ENCODE assay signal across 8 cellular contexts in the genomic region with DNA sequence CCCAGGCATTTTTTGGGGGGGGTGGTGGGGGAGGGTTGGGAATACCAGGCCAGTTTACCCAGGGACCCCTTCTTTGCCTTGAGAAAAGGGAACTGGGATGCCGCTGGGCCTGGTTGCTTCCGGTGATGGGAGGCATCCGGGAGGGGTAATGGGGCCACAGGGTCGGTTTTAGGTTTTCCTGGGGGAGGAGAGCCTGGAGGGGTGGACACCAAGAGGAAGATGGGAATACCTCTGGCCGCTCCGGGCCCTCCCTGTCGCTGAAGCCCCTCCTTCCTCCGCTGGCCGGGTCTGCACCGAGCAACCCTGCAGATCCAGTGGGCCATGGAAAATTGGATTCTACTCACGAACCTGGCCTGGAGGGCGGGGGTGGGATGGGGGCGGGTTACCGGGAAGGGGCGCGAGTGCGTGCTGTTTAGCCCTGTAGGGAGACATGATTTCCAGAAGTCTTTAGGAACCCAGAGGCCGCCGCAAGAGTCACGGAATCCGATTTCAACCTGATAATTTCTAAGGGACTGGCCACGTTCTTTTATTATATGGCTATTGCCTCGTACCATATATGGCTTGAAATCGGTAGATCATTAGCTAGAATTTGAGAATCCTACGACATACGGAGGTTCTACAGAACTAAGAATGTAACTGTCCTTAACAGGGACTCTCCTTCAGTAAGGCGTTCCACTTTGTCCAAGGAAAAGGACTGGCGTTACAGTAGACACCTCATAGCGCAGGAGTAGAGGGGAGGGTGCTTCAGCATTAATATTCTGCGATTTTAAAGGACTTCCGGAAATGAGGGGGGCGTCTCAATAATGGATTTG. TPM values are rescaled to one million over a fixed set of nuclear protein-coding genes. Genes with fewer than 3 reads are reported as not detected.
DNase-seq lines count a peak whose midpoint lies in the region; ATAC-seq and TF ChIP-seq lines count a peak whose summit lies in the region.

No MANE protein-coding gene starts in this region.

- H3K27me3 Mint-ChIP-seq in naive B cell: no peaks in the 10 kb centered on the region

- H3K4me3 ChIP-seq in fibroblast of lung (replicated peaks in 1 of 4; ENCODE audit: control extremely low read depth in 1 of 4, insufficient read depth in 1 of 4, low read depth in 3 of 4, low read length in 4 of 4): peak overlapping the region; percentile 66 to 94 (median 86)
- H3K4me3 ChIP-seq in transverse colon: peak overlapping the region; percentile 82 to 100 (median 94)

- TF ChIP-seq CTCF in fibroblast of lung (conservative IDR thresholded peaks at IDR 0.05 in 1 of 2, IDR thresholded peaks at IDR 0.05 in 1 of 2; ENCODE audit: low read depth in 1 of 2, low read length in 2 of 2) (no peak), transverse colon (IDR thresholded peaks at IDR 0.05) (no peak)

- in situ Hi-C loops in transverse colon (cut with MboI; ENCODE audit: low pct_ligation_motif_present in 1 of 4, low pct_unique_long_range_greater_than_20kb in 1 of 4, low sequenced_read_pairs in 3 of 4): no loop called here

- no peaks in the 10 kb centered on the region for H3K9me3 Mint-ChIP-seq in naive B cell

- TF ChIP-seq EP300 in transverse colon (IDR thresholded peaks at IDR 0.05; ENCODE audit: low read depth): no peak

- TF ChIP-seq POLR2A in transverse colon (IDR thresholded peaks at IDR 0.05): no peak

- H3K4me3 Mint-ChIP-seq in naive B cell: peak overlapping the region; percentile 67 to 93 (median 85)

- peak overlapping the region; percentile 87 for H3K27ac ChIP-seq in KOPT-K1 (ENCODE audit: low read depth, low read length, poor library complexity, severe bottlenecking)
- peak overlapping the region; percentile 93 for H3K27ac ChIP-seq in fibroblast of lung (ENCODE audit: insufficient read depth, low read length)
- peak overlapping the region; percentile 97 to 99 (median 98) for H3K27ac ChIP-seq in transverse colon

- ATAC-seq in naive B cell (ENCODE audit: low read depth in 2 of 2) (no peak), HG03095 (IDR thresholded peaks at IDR 0.05; ENCODE audit: unreplicated experiment) (no peak)

- H3K4me1 Mint-ChIP-seq in naive B cell: peaks cover 28 to 49% (median 34%) of the 10 kb centered on the region in 3 donors

- H3K36me3 ChIP-seq in KOPT-K1 (ENCODE audit: insufficient read depth, low read length): peaks cover 36% of the 10 kb centered on the region
- H3K36me3 ChIP-seq in fibroblast of lung (ENCODE audit: control insufficient read depth, insufficient read depth, low read length): no peaks in the 10 kb centered on the region
- H3K36me3 ChIP-seq in transverse colon: no peaks in the 10 kb centered on the region

- peaks cover 4% of the 10 kb centered on the region for H4K20me1 ChIP-seq in fibroblast of lung (ENCODE audit: control insufficient read depth, extremely low read depth, insufficient read depth, low read length)

- intact Hi-C loops in transverse colon (cut with DNase I; ENCODE audit: low total_unique reads): no loop called here

- H3K9ac ChIP-seq in fibroblast of lung (ENCODE audit: insufficient read depth, low read length): peak overlapping the region; percentile 96

- WGBS in transverse colon (ENCODE audit: low coverage in 1 of 2), 2 donors: 0 to 1% methylated on average over 8 to 30 of the region's 32 CpGs

- H3K36me3 Mint-ChIP-seq in naive B cell: no peaks in the 10 kb centered on the region

- peak overlapping the region; percentile 45 to 95 (median 78) for H3K27ac Mint-ChIP-seq in naive B cell

- no peak overlapping the region for H2AFZ ChIP-seq in fibroblast of lung (ENCODE audit: low read length)

- H3K4me2 ChIP-seq in fibroblast of lung (ENCODE audit: extremely low read depth, insufficient read depth, low read length): peak overlapping the region; percentile 84

- DNase-seq in NCI-H2081 (lab: John Stamatoyannopoulos, UW) (peak; percentile 11 to 38), NCI-H2081 treated with DMSO at 0.1 percent for 48 hours (lab: John Stamatoyannopoulos, UW) (no peak), fibroblast of lung (ENCODE audit: low read depth in 2 of 2) (peak; percentile 31 to 39), naive B cell (no peak), transverse colon (peak; percentile 37)
- peak; percentile 13 to 24 for DNase-seq in activated CD4-positive, alpha-beta T cell treated with anti-CD3 and anti-CD28 coated beads, Interleukin-2, amount 50 U/mL, for 48 hours

- H3K79me2 ChIP-seq in fibroblast of lung (ENCODE audit: control insufficient read depth, insufficient read depth, low read length): peaks cover 56% of the 10 kb centered on the region

- H3K9me3 ChIP-seq in KOPT-K1 (ENCODE audit: insufficient read depth, low read length, poor library complexity, severe bottlenecking): no peaks in the 10 kb centered on the region
- H3K9me3 ChIP-seq in fibroblast of lung (ENCODE audit: control insufficient read depth, insufficient read depth, low read depth, low read length): no peaks in the 10 kb centered on the region
- no peaks in the 10 kb centered on the region for H3K9me3 ChIP-seq in transverse colon

- H3K4me1 ChIP-seq in fibroblast of lung (ENCODE audit: control insufficient read depth, extremely low read depth, insufficient read depth, low read length) (peaks cover 2% of the 10 kb centered on the region), transverse colon (peaks cover 0 to 38% (median 21%) of the 10 kb centered on the region in 4 donors)

- H3K27me3 ChIP-seq in fibroblast of lung (ENCODE audit: control insufficient read depth, insufficient read depth, low read length) (no peaks in the 10 kb centered on the region), transverse colon (no peaks in the 10 kb centered on the region)

RNA-seq across cellular contexts. Expression of a gene that starts 0.8 kb away (rescaled TPM):
- total RNA-seq in fibroblast of lung (37.0 and 41.0 TPM in 2 replicates), transverse colon (10 to 100 TPM; 38.5 to 70.7 (median 48.3) TPM)
- polyA plus RNA-seq in fibroblast of lung (53.4 and 66.7 TPM in 2 replicates), naive B cell (ENCODE audit: low read depth in 6 of 6) (10 to 100 TPM; 61.9 to 89.7 (median 76.1) TPM)
- 33.7 and 35.3 TPM in 2 replicates for polyA plus RNA-seq in fibroblast of lung (2012)
- polyA minus RNA-seq in fibroblast of lung (ENCODE audit: low replicate concordance): 4.4 and 7.3 TPM in 2 replicates

RNA-seq across cellular contexts. Expression of a gene that starts 34.3 kb away (rescaled TPM):
- total RNA-seq in fibroblast of lung: 452 and 501 TPM in 2 replicates
- polyA plus RNA-seq in fibroblast of lung: 572 and 783 TPM in 2 replicates
- polyA plus RNA-seq in fibroblast of lung (2012): 665 and 798 TPM in 2 replicates
- polyA minus RNA-seq in fibroblast of lung (ENCODE audit: low replicate concordance): 45.4 and 56.7 TPM in 2 replicates
- polyA plus RNA-seq in naive B cell (ENCODE audit: low read depth in 6 of 6): 100 to 1,000 TPM; 232 to 288 (median 258) TPM
- 100 to 1,000 TPM in 3 of 4 donors, 10 to 100 TPM in 1; 99.9 to 418 (median 312) TPM for total RNA-seq in transverse colon

RNA-seq across cellular contexts. Expression of a gene that starts 50.2 kb away (rescaled TPM):
- total RNA-seq in fibroblast of lung (0.26 and 1.5 TPM in 2 replicates), transverse colon (10 to 100 TPM in 3 of 4 donors, 1 to 10 TPM in 1; 3.7 to 22.5 (median 17.6) TPM)
- polyA plus RNA-seq in fibroblast of lung (0.58 and 1.2 TPM in 2 replicates), naive B cell (ENCODE audit: low read depth in 6 of 6) (not detected)
- polyA plus RNA-seq in fibroblast of lung (2012): 1.4 and 2.7 TPM in 2 replicates
- not detected in 2 replicates for polyA minus RNA-seq in fibroblast of lung (ENCODE audit: low replicate concordance)

Comparison
In these comparisons a context has a peak if more than half of its experiments do, and no peak if none do; other contexts are left out.
1. DNase-seq: peak in NCI-H2081 (2 of 2), activated CD4-positive, alpha-beta T cell treated with anti-CD3 and anti-CD28 coated beads, Interleukin-2, amount 50 U/mL, for 48 hours (2 of 2), fibroblast of lung (2 of 2) and transverse colon (single experiment); none in NCI-H2081 treated with DMSO at 0.1 percent for 48 hours (single experiment) and naive B cell (single experiment).
2. Peak in every context shown above with its lines, with median percentiles within 50 percentile points of each other: H3K27ac ChIP-seq.